In the genomic region with DNA sequence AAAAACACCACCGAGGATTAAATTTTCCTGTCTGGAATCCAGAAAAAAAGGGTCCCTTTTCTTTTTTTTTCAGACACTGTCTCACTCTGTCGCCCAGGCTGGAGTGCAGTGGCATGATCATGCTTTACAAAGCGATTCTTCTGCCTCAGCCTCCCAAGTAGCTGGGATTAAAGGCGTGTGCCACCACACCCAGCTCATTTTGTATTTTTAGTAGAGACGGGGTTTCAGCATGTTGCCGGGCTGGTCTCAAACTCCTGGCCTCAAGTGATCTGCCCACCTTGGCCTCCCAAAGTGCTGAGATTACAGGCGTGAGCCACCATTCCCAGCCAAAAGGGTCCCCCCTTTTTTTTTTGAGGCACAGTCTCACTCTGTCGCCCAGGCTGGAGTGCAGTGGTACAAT, we compare ENCODE assay signal across 1 cellular context.
TF ChIP-seq lines count a peak whose summit lies in the region.

No MANE protein-coding gene starts in this region.

TF ChIP-seq in HepG2, 621 proteins besides CTCF, POLR2A, EP300 and RAD21 (continued from another document):
- 0 out of 2 replicates have a peak, but pooled peaks have one; percentile 36 for TF ChIP-seq ZSCAN20 (CRISPR knock-in tag; IDR thresholded peaks at IDR 0.05; ENCODE audit: borderline replicate concordance)
